14 cellular contexts compared by ENCODE assay signal in the genomic region with DNA sequence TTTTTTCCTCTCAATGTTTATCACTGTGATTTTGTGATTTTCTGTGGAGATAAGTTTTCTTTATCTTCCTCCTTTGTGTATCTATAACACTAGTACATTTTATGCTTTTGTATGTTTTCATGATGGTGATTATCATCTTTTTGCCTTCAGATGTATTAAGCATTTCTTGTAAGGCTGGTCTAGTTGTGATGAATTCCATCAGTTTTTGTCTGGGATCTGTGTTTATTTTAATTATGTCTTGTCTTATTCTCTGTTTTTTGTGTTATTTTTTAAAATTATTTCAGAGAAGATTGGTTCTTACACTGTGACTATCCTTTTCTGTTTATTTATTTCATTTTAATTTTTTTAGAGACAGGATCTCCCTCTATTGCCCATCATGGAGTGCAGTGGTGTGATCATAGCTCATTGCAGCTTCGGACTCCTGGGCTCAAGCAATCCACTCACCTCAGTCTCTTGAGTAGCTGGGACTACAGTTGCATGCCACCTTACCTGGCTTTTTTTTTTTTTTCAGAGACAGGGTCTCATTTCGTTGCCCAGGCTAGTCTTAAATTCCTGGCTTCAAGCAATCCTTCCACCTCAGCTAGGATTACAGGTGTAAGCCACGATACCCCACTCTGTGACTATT.
DNase-seq lines count a peak whose midpoint lies in the region; ATAC-seq and TF ChIP-seq lines count a peak whose summit lies in the region.
"Had no signal": no experiment of that assay in that cellular context is flagged by ENCODE, and none has a peak within 500 bp of the region (broad histone marks: within the 10 kb centered on the region; RNA-seq: fewer than 3 reads in every experiment).

No MANE protein-coding gene starts in this region.

- no peaks in the 10 kb centered on the region for H3K27me3 Mint-ChIP-seq in activated naive CD4-positive, alpha-beta T cell treated with anti-CD3 and anti-CD28 coated beads, Interleukin-2, amount 10 ng/mL, durations not matched to agents 7 days and 5 days
- H3K27me3 Mint-ChIP-seq in Calu3 (ENCODE audit: unreplicated experiment), result no peaks in the 10 kb centered on the region

- peak overlapping the region; percentile 1 for H3K27ac Mint-ChIP-seq in activated naive CD4-positive, alpha-beta T cell treated with anti-CD3 and anti-CD28 coated beads, Interleukin-2, amount 10 ng/mL, durations not matched to agents 7 days and 5 days
- H3K27ac Mint-ChIP-seq in activated naive CD4-positive, alpha-beta T cell treated with anti-CD3 and anti-CD28 coated beads, Interleukin-2, amount 50 U/mL, for 72 hours, result no peak overlapping the region
- no peak overlapping the region for H3K27ac Mint-ChIP-seq in Calu3 (ENCODE audit: unreplicated experiment)
- H3K27ac Mint-ChIP-seq: CD8-positive, alpha-beta T cell had no signal

- H3K36me3 Mint-ChIP-seq in activated naive CD4-positive, alpha-beta T cell treated with anti-CD3 and anti-CD28 coated beads, Interleukin-2, amount 10 ng/mL, durations not matched to agents 7 days and 5 days, result peaks cover 63% of the 10 kb centered on the region
- peaks cover 51 to 69% of the 10 kb centered on the region in 2 donors for H3K36me3 Mint-ChIP-seq in activated naive CD4-positive, alpha-beta T cell treated with anti-CD3 and anti-CD28 coated beads, Interleukin-2, amount 50 U/mL, for 72 hours
- H3K36me3 Mint-ChIP-seq in Calu3 (ENCODE audit: insufficient read depth, unreplicated experiment), result peaks cover 28% of the 10 kb centered on the region

- DNase-seq in activated naive CD4-positive, alpha-beta T cell treated with anti-CD3 and anti-CD28 coated beads, Interleukin-2, amount 10 ng/mL, durations not matched to agents 7 days and 5 days, result no peak
- no peak for DNase-seq in activated naive CD4-positive, alpha-beta T cell treated with anti-CD3 and anti-CD28 coated beads, Interleukin-2, amount 50 U/mL, for 72 hours (ENCODE audit: low spot score in 2 of 2)
- DNase-seq in OCI-LY7 (ENCODE audit: low spot score) (no peak), erythroblast (lab: John Stamatoyannopoulos, UW) (peak; percentile 23 to 36), Calu3 (no peak), SW 1271 (lab: John Stamatoyannopoulos, UW) (no peak)
- DNase-seq: 8988T; CD8-positive, alpha-beta T cell; GM23248; IMR-90 had no signal

- H3K9me3 Mint-ChIP-seq in activated naive CD4-positive, alpha-beta T cell treated with anti-CD3 and anti-CD28 coated beads, Interleukin-2, amount 10 ng/mL, durations not matched to agents 7 days and 5 days, result peaks cover 15% of the 10 kb centered on the region
- peaks cover 16 to 17% of the 10 kb centered on the region in 2 donors for H3K9me3 Mint-ChIP-seq in activated naive CD4-positive, alpha-beta T cell treated with anti-CD3 and anti-CD28 coated beads, Interleukin-2, amount 50 U/mL, for 72 hours
- H3K9me3 Mint-ChIP-seq in Calu3 (ENCODE audit: low read depth, unreplicated experiment), result no peaks in the 10 kb centered on the region

- H3K9me3 ChIP-seq in OCI-LY7 (ENCODE audit: low read length), result peaks cover 21% of the 10 kb centered on the region
- H3K9me3 ChIP-seq: HAP-1 had no signal

- H4K20me1 ChIP-seq in OCI-LY7 (ENCODE audit: insufficient read depth, low read length), result no peaks in the 10 kb centered on the region
- H4K20me1 ChIP-seq: BLaER1 treated with 17β-estradiol and CSF1 and Interleukin-3, amounts not matched to agents 10 nM and 100 nM had no signal

- H2AFZ ChIP-seq in OCI-LY7 (ENCODE audit: low read length), result no peak overlapping the region
- H2AFZ ChIP-seq: GM23248 had no signal

- H3K4me1 Mint-ChIP-seq in activated naive CD4-positive, alpha-beta T cell treated with anti-CD3 and anti-CD28 coated beads, Interleukin-2, amount 10 ng/mL, durations not matched to agents 7 days and 5 days, result no peaks in the 10 kb centered on the region
- no peaks in the 10 kb centered on the region for H3K4me1 Mint-ChIP-seq in Calu3 (ENCODE audit: low read depth, unreplicated experiment)

- H3K4me1 ChIP-seq in OCI-LY7 (ENCODE audit: insufficient read depth, low read length, poor library complexity, severe bottlenecking), result no peaks in the 10 kb centered on the region
- H3K4me1 ChIP-seq: BLaER1 treated with 17β-estradiol and CSF1 and Interleukin-3, amounts not matched to agents 10 nM and 100 nM; HAP-1 had no signal

- no peak for ATAC-seq in activated naive CD4-positive, alpha-beta T cell treated with anti-CD3 and anti-CD28 coated beads, Interleukin-2, amount 50 U/mL, for 72 hours
- ATAC-seq in HG03457 (IDR thresholded peaks at IDR 0.05; ENCODE audit: unreplicated experiment), result no peak
- ATAC-seq: CD8-positive, alpha-beta T cell had no signal

- POLR2A ChIA-PET in OCI-LY7 (lab: Charles Lee), result interaction anchor here (0.6 to 1.8 kb wide), 3 partner anchors 12 to 655 kb away, joined by 3 to 5 read pairs (median 3); a partner anchor contains a TSS

- TSS peak; percentile 21 for BruUV-seq in OCI-LY7 (replicated peaks; lab: Mats Ljungman, UMichigan)
- BruUV-seq in Calu3 (replicated peaks; lab: Mats Ljungman, UMichigan), result no TSS peak

- H3K9me2 ChIP-seq in OCI-LY7 (ENCODE audit: insufficient read depth, low read length), result no peaks in the 10 kb centered on the region

- intact Hi-C loops in OCI-LY7 (cut with micrococcal nuclease; ENCODE audit: unreplicated experiment), result no loop called here
- intact Hi-C loops in Calu3 (cut with micrococcal nuclease; ENCODE audit: unreplicated experiment), result no loop called here

- no peak overlapping the region for H3K4me2 ChIP-seq in OCI-LY7 (ENCODE audit: low read length)
- H3K4me2 ChIP-seq: BLaER1 treated with 17β-estradiol and CSF1 and Interleukin-3, amounts not matched to agents 10 nM and 100 nM had no signal

- H3K4me3 Mint-ChIP-seq in activated naive CD4-positive, alpha-beta T cell treated with anti-CD3 and anti-CD28 coated beads, Interleukin-2, amount 10 ng/mL, durations not matched to agents 7 days and 5 days, result no peak overlapping the region
- no peak overlapping the region for H3K4me3 Mint-ChIP-seq in Calu3 (ENCODE audit: low read depth, unreplicated experiment)
- H3K4me3 Mint-ChIP-seq: CD8-positive, alpha-beta T cell had no signal

- H3K4me3 ChIP-seq in OCI-LY7 (ENCODE audit: low read depth, low read length, poor library complexity, severe bottlenecking), result no peak overlapping the region
- H3K4me3 ChIP-seq: GM23248, HAP-1 had no signal

- H3K36me3 ChIP-seq in OCI-LY7 (ENCODE audit: insufficient read depth, low read length), result peaks cover 90% of the 10 kb centered on the region

- TF ChIP-seq CTCF in OCI-LY7 (conservative IDR thresholded peaks at IDR 0.05; ENCODE audit: low read length), result no peak
- no peak for TF ChIP-seq CTCF in Calu3 (IDR thresholded peaks at IDR 0.05; ENCODE audit: unreplicated experiment)

- CTCF ChIA-PET in activated naive CD4-positive, alpha-beta T cell treated with anti-CD3 and anti-CD28 coated beads, Interleukin-2, amount 10 ng/mL, durations not matched to agents 7 days and 5 days (lab: Charles Lee), result no interaction called here
- CTCF ChIA-PET in OCI-LY7 (lab: Charles Lee; ENCODE audit: unreplicated experiment), result no interaction called here
- CTCF ChIA-PET in Calu3 (lab: Charles Lee), result no interaction called here

- H3K79me2 ChIP-seq in OCI-LY7 (ENCODE audit: insufficient read depth, low read depth, low read length), result no peaks in the 10 kb centered on the region

- H3K27ac ChIP-seq in OCI-LY7 (ENCODE audit: low read depth, low read length, poor library complexity, severe bottlenecking), result no peak overlapping the region
- H3K27ac ChIP-seq: BLaER1 treated with 17β-estradiol and CSF1 and Interleukin-3, amounts not matched to agents 10 nM and 100 nM; GM23248; HL-60 had no signal

- no peak for TF ChIP-seq POLR2A in erythroblast (IDR thresholded peaks at IDR 0.05; ENCODE audit: low read length)

Comparison
In these comparisons a context has a peak if more than half of its experiments do, and no peak if none do; other contexts are left out.
1. DNase-seq: peak in erythroblast (2 of 2); none in activated naive CD4-positive, alpha-beta T cell treated with anti-CD3 and anti-CD28 coated beads, Interleukin-2, amount 10 ng/mL, durations not matched to agents 7 days and 5 days (single experiment), activated naive CD4-positive, alpha-beta T cell treated with anti-CD3 and anti-CD28 coated beads, Interleukin-2, amount 50 U/mL, for 72 hours (0 of 2), OCI-LY7 (single experiment), Calu3 (single experiment) and SW 1271 (0 of 2).